In the genomic region with DNA sequence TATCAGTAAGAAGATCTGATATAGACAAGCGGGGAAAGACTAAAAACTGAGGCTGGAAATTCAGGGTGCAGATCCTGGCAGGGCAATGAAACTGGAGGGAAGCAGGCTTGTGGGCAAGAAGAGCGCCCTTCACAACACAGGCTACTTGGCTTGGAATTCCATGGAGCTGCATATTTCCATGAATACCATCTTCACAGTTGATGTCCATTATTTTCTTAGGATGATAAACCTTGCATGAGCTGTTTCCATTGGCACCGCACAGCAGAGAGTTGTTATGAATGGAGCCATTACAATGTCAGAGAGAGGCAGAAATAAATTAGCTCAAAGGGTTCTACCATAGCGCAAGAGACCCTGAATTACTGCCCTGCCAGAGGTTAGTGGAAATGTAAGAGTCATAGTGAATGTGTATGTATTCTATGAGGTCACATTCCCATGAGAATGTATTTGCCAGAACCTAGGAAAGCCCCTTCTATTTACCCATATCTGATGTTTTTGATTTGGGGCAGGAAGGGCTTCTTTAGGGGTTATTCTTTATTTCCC, we compare ENCODE assay signal across 18 cellular contexts.
DNase-seq lines count a peak whose midpoint lies in the region; ATAC-seq and TF ChIP-seq lines count a peak whose summit lies in the region.
"Had no signal": no experiment of that assay in that cellular context is flagged by ENCODE, and none has a peak within 500 bp of the region (broad histone marks: within the 10 kb centered on the region; RNA-seq: fewer than 3 reads in every experiment).

No MANE protein-coding gene starts in this region.

- peaks cover 7% of the 10 kb centered on the region for H3K4me1 Mint-ChIP-seq in stimulated activated memory B cell treated with anti-CD40 and anti-IgM and Interleukin-4, amounts not matched to agents 10 μg/mL and 1 μg/mL and 100 μg/mL, for 72 hours

- H3K36me3 ChIP-seq in heart left ventricle (peaks cover 0 to 46% (median 0%) of the 10 kb centered on the region in 9 donors), trophoblast cell (ENCODE audit: control insufficient read depth in 1 of 2, insufficient read depth in 2 of 2, low read length in 2 of 2) (peaks cover 16 to 40% of the 10 kb centered on the region in 2 experiments), aorta (ENCODE audit: control insufficient read depth in 1 of 2, insufficient read depth in 2 of 2, low read length in 1 of 2) (no peaks in the 10 kb centered on the region)
- H3K36me3 ChIP-seq: ovary, upper lobe of right lung had no signal

- DNase-seq in heart left ventricle, result no peak
- no peak for DNase-seq in left cardiac atrium
- peak; percentile 56 to 80 for DNase-seq in dermis microvascular lymphatic vessel endothelial cell (ENCODE audit: low read depth in 2 of 2)
- DNase-seq in trophoblast cell, result no peak
- DNase-seq in aorta, result no peak
- no peak for DNase-seq in NCI-H446 (lab: John Stamatoyannopoulos, UW)
- DNase-seq in HPDE6-E6E7 (ENCODE audit: extremely low spot score), result no peak
- DNase-seq: activated CD4-positive, alpha-beta memory T cell treated with anti-CD3 and anti-CD28 coated beads for 36 hours; activated T-cell treated with anti-CD3 and anti-CD28 coated beads, Interleukin-2, amount 50 U/mL, for 48 hours; hippocampal formation; kidney glomerular epithelial cell; midbrain; upper lobe of right lung had no signal

- H4K91ac ChIP-seq in trophoblast cell (ENCODE audit: low read depth, low read length), result no peak overlapping the region

- H3K27me3 ChIP-seq in heart left ventricle, result no peaks in the 10 kb centered on the region
- H3K27me3 ChIP-seq in trophoblast cell (ENCODE audit: insufficient read depth, low read length), result no peaks in the 10 kb centered on the region
- H3K27me3 ChIP-seq in aorta (ENCODE audit: control insufficient read depth in 1 of 2, insufficient read depth in 2 of 2, low read length in 1 of 2), result no peaks in the 10 kb centered on the region
- H3K27me3 ChIP-seq: ovary, upper lobe of right lung had no signal

- no peak overlapping the region for H3K4me2 ChIP-seq in trophoblast cell (ENCODE audit: low read length)
- H3K4me2 ChIP-seq: KMS-11 had no signal

- H3K4ac ChIP-seq in trophoblast cell (ENCODE audit: low read depth, low read length), result no peak overlapping the region

- H3K4me1 ChIP-seq in heart left ventricle, result peaks cover 0 to 44% (median 29%) of the 10 kb centered on the region in 12 donors
- no peaks in the 10 kb centered on the region for H3K4me1 ChIP-seq in trophoblast cell (ENCODE audit: control insufficient read depth in 1 of 2, insufficient read depth in 2 of 2, low read length in 2 of 2)
- peaks cover 4 to 8% of the 10 kb centered on the region in 2 donors for H3K4me1 ChIP-seq in aorta (ENCODE audit: control insufficient read depth in 1 of 2, insufficient read depth in 2 of 2, low read length in 2 of 2)

- no peaks in the 10 kb centered on the region for H3K9me3 ChIP-seq in heart left ventricle
- no peaks in the 10 kb centered on the region for H3K9me3 ChIP-seq in trophoblast cell (ENCODE audit: insufficient read depth, low read depth, low read length)
- no peaks in the 10 kb centered on the region for H3K9me3 ChIP-seq in aorta (ENCODE audit: control insufficient read depth, low read length)
- H3K9me3 ChIP-seq: ovary, upper lobe of right lung had no signal

- no peak overlapping the region for H2AFZ ChIP-seq in trophoblast cell (ENCODE audit: insufficient read depth, low read length, poor library complexity)

- H3K79me2 ChIP-seq in trophoblast cell (ENCODE audit: control insufficient read depth, insufficient read depth, low read length, poor library complexity), result no peaks in the 10 kb centered on the region

- H3K14ac ChIP-seq in trophoblast cell (ENCODE audit: low read length), result no peak overlapping the region

- H3K18ac ChIP-seq in trophoblast cell (ENCODE audit: low read length), result no peak overlapping the region

- no peak overlapping the region for H3K4me3 Mint-ChIP-seq in stimulated activated memory B cell treated with anti-CD40 and anti-IgM and Interleukin-4, amounts not matched to agents 10 μg/mL and 1 μg/mL and 100 μg/mL, for 72 hours
- H3K4me3 Mint-ChIP-seq: activated CD4-positive, alpha-beta memory T cell treated with anti-CD3 and anti-CD28 coated beads for 36 hours; activated naive CD8-positive, alpha-beta T cell treated with anti-CD3 and anti-CD28 coated beads for 36 hours had no signal

- no peak for TF ChIP-seq CTCF in heart left ventricle (IDR thresholded peaks at IDR 0.05)

- H3K9ac ChIP-seq in trophoblast cell (ENCODE audit: low read length), result no peak overlapping the region
- H3K9ac ChIP-seq: KMS-11 had no signal

- peak overlapping the region; percentile 50 for H3K23ac ChIP-seq in trophoblast cell (ENCODE audit: low read length)

- H2BK12ac ChIP-seq in trophoblast cell (ENCODE audit: low read length), result no peak overlapping the region

- ATAC-seq in heart left ventricle (no peak), left cardiac atrium (no peak), aorta (ENCODE audit: low FRiP score) (peak; percentile 16)
- ATAC-seq in stimulated activated memory B cell treated with anti-CD40 and anti-IgM and Interleukin-4, amounts not matched to agents 10 μg/mL and 1 μg/mL and 100 μg/mL, for 72 hours, result no peak
- ATAC-seq: HCT116, upper lobe of right lung had no signal

- H3K79me1 ChIP-seq in trophoblast cell (ENCODE audit: low read length), result no peaks in the 10 kb centered on the region

- no peak overlapping the region for H2AK5ac ChIP-seq in trophoblast cell (ENCODE audit: low read length)

- H3K27ac Mint-ChIP-seq in stimulated activated memory B cell treated with anti-CD40 and anti-IgM and Interleukin-4, amounts not matched to agents 10 μg/mL and 1 μg/mL and 100 μg/mL, for 72 hours, result no peak overlapping the region
- H3K27ac Mint-ChIP-seq: activated CD4-positive, alpha-beta memory T cell treated with anti-CD3 and anti-CD28 coated beads for 36 hours; activated naive CD8-positive, alpha-beta T cell treated with anti-CD3 and anti-CD28 coated beads for 36 hours had no signal

- no peak overlapping the region for H2BK120ac ChIP-seq in trophoblast cell (ENCODE audit: insufficient read depth, low read length, poor library complexity)

- no peak overlapping the region for H4K12ac ChIP-seq in trophoblast cell (ENCODE audit: low read depth, low read length)

- H2BK5ac ChIP-seq in trophoblast cell (ENCODE audit: low read depth, low read length, poor library complexity), result no peak overlapping the region

- no peak overlapping the region for H4K8ac ChIP-seq in trophoblast cell (ENCODE audit: low read depth, low read length)

- H3K27me3 Mint-ChIP-seq in stimulated activated memory B cell treated with anti-CD40 and anti-IgM and Interleukin-4, amounts not matched to agents 10 μg/mL and 1 μg/mL and 100 μg/mL, for 72 hours, result peaks cover 10% of the 10 kb centered on the region
- H3K27me3 Mint-ChIP-seq: activated naive CD8-positive, alpha-beta T cell treated with anti-CD3 and anti-CD28 coated beads for 36 hours had no signal

- H3K27ac ChIP-seq in heart left ventricle (peak overlapping the region in 9 of 12 donors; percentile 2 to 84 (median 61)), trophoblast cell (ENCODE audit: low read depth, low read length) (no peak overlapping the region), aorta (ENCODE audit: low read depth in 1 of 2, low read length in 2 of 2) (peak overlapping the region; percentile 42 to 87)
- H3K27ac ChIP-seq: KMS-11, ovary, upper lobe of right lung had no signal

- 93 to 97% (median 95%) methylated on average over 4 of the region's 4 CpGs for WGBS in heart left ventricle, 4 donors
- no CpG with 5 or more reads among the region's 4 CpGs for WGBS in trophoblast cell (ENCODE audit: extremely low coverage, insufficient coverage, insufficient read length)
- 4 to 9% methylated on average over 4 of the region's 4 CpGs for WGBS in aorta, 2 donors

- no peak for TF ChIP-seq POLR2A in heart left ventricle (IDR thresholded peaks at IDR 0.05)

- intact Hi-C loops in heart left ventricle (cut with DNase I) (loop anchor here in 9 of 10 donors (5.0 to 10.0 kb wide), 7 partner anchors 60 to 292 kb away; no protein-coding TSS in a partner anchor), left cardiac atrium (cut with DNase I) (loop anchor here (5.0 to 10.0 kb wide), 2 partner anchors 202 to 205 kb away; no protein-coding TSS in a partner anchor), aorta (cut with DNase I) (loop anchor here (5.0 to 10.0 kb wide), 8 partner anchors 52 to 302 kb away; partner anchors contain the start of gene CBR4 (in 1 of the 2))

- H3K9me3 Mint-ChIP-seq in stimulated activated memory B cell treated with anti-CD40 and anti-IgM and Interleukin-4, amounts not matched to agents 10 μg/mL and 1 μg/mL and 100 μg/mL, for 72 hours, result no peaks in the 10 kb centered on the region
- H3K9me3 Mint-ChIP-seq: activated CD4-positive, alpha-beta memory T cell treated with anti-CD3 and anti-CD28 coated beads for 36 hours; activated naive CD8-positive, alpha-beta T cell treated with anti-CD3 and anti-CD28 coated beads for 36 hours had no signal

- no peaks in the 10 kb centered on the region for H3K36me3 Mint-ChIP-seq in stimulated activated memory B cell treated with anti-CD40 and anti-IgM and Interleukin-4, amounts not matched to agents 10 μg/mL and 1 μg/mL and 100 μg/mL, for 72 hours
- H3K36me3 Mint-ChIP-seq: activated CD4-positive, alpha-beta memory T cell treated with anti-CD3 and anti-CD28 coated beads for 36 hours; activated naive CD8-positive, alpha-beta T cell treated with anti-CD3 and anti-CD28 coated beads for 36 hours had no signal

- H3K4me3 ChIP-seq in heart left ventricle (no peak overlapping the region), trophoblast cell (ENCODE audit: low read depth, low read length) (no peak overlapping the region), aorta (ENCODE audit: low read length in 2 of 2) (no peak overlapping the region)
- H3K4me3 ChIP-seq: ovary, upper lobe of right lung had no signal

Comparison
In these comparisons a context has a peak if more than half of its experiments do, and no peak if none do; other contexts are left out.
1. DNase-seq: peak in dermis microvascular lymphatic vessel endothelial cell (2 of 2); none in heart left ventricle (0 of 5), left cardiac atrium (single experiment), trophoblast cell (0 of 2), aorta (0 of 2), NCI-H446 (0 of 2) and HPDE6-E6E7 (single experiment).